Comparison of ENCODE assay signal across 24 cellular contexts in the genomic region with DNA sequence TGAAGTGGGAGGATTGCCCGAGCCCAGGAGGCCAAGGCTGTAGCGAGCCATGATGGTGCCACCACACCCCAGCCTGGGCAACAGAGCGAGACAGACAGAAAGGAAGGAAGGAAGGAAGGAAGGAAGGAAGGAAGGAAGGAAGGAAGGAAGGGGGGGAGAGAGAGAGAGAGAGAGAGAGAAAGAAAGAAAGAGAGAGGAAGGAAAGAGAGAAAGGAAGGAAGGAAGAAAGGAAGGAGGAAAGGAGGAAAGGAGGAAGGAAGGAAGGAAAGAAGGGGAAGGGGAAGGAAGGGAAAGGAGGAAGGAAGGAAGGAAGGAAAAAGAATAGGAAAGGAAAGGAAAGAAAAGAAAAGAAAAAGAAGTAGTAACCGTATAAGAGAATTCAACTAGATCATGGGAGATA. TPM values are rescaled to one million over a fixed set of nuclear protein-coding genes. Genes with fewer than 3 reads are reported as not detected.
DNase-seq lines count a peak whose midpoint lies in the region; ATAC-seq, FAIRE-seq and TF ChIP-seq lines count a peak whose summit lies in the region.
"Had no signal": no experiment of that assay in that cellular context is flagged by ENCODE, and none has a peak within 500 bp of the region (broad histone marks: within the 10 kb centered on the region; RNA-seq: fewer than 3 reads in every experiment).

No MANE protein-coding gene starts in this region.

- H3K9me3 Mint-ChIP-seq in stimulated activated memory B cell treated with anti-CD40 and anti-IgM and Interleukin-4, amounts not matched to agents 10 μg/mL and 1 μg/mL and 100 μg/mL, for 72 hours = peaks cover 5% of the 10 kb centered on the region
- H3K9me3 Mint-ChIP-seq: HFFc6 had no signal

- TF ChIP-seq EP300 in GM12878 (IDR thresholded peaks at IDR 0.05; ENCODE audit: borderline replicate concordance in 1 of 2, control insufficient read depth in 1 of 2, low read depth in 2 of 2, low read length in 2 of 2) = no peak

- H3K9me3 ChIP-seq in A673 (ENCODE audit: low read depth, low read length, poor library complexity, severe bottlenecking) (no peaks in the 10 kb centered on the region), HEK293 (ENCODE audit: control insufficient read depth, insufficient read depth, low read depth, low read length) (no peaks in the 10 kb centered on the region), GM12878 (replicated peaks; ENCODE audit: control insufficient read depth, insufficient read depth, low read length) (no peaks in the 10 kb centered on the region)
- H3K9me3 ChIP-seq: BE2C had no signal

- H3K79me2 ChIP-seq in GM12878 (ENCODE audit: control insufficient read depth, insufficient read depth, low read length) = no peaks in the 10 kb centered on the region

- no peaks in the 10 kb centered on the region for H4K20me1 ChIP-seq in GM12878 (ENCODE audit: control insufficient read depth, insufficient read depth)

- H3K9ac ChIP-seq in GM12878 (ENCODE audit: control insufficient read depth, insufficient read depth, low read length) = no peak overlapping the region
- H3K9ac ChIP-seq: GM23248 had no signal

- no peak for ATAC-seq in GM12878
- ATAC-seq in stimulated activated memory B cell treated with anti-CD40 and anti-IgM and Interleukin-4, amounts not matched to agents 10 μg/mL and 1 μg/mL and 100 μg/mL, for 72 hours = no peak

- DNase-seq in A673 (ENCODE audit: low spot score) (peak; percentile 33), GM12878 (ENCODE audit: low read depth, low spot score) (no peak), kidney tubule cell (ENCODE audit: low spot score) (no peak), NCI-H774 (lab: John Stamatoyannopoulos, UW) (no peak), NCI-H2081 (lab: John Stamatoyannopoulos, UW) (no peak)
- DNase-seq: 8988T; BE2C; C1 segment of cervical spinal cord; CD4-positive, CD25-positive, alpha-beta regulatory T cell; CD8-positive, alpha-beta memory T cell; COR-L47; DMS 273 treated with DMSO at 0.1 percent for 48 hours; GM23248; HCEC 1CT; HFFc6; IMR-90; KBM-7 had no signal

- CTCF ChIA-PET in A673 (lab: Charles Lee) = no interaction called here
- CTCF ChIA-PET in HEK293 (lab: Yijun Ruan, JAX) = interaction anchor here (0.7 kb wide), 1 partner anchor 236 kb away, joined by 3 read pairs; no protein-coding TSS in a partner anchor
- CTCF ChIA-PET in GM12878 (lab: Yijun Ruan, JAX) = interaction anchor here (1.0 kb wide), 1 partner anchor 230 kb away, joined by 3 read pairs; no protein-coding TSS in a partner anchor

- no peak for FAIRE-seq in GM12878 (lab: Jason Lieb, UNC)
- FAIRE-seq: G401.6, GM12892, GM19239, H54, HTR-8/SVneo had no signal

- peak overlapping the region; percentile 45 for H3K27ac Mint-ChIP-seq in stimulated activated memory B cell treated with anti-CD40 and anti-IgM and Interleukin-4, amounts not matched to agents 10 μg/mL and 1 μg/mL and 100 μg/mL, for 72 hours
- H3K27ac Mint-ChIP-seq: CD4-positive, CD25-positive, alpha-beta regulatory T cell; CD8-positive, alpha-beta memory T cell; HFFc6 had no signal

- 47% methylated on average over 4 of the region's 4 CpGs for WGBS in GM12878 (ENCODE audit: insufficient coverage, insufficient replicate concordance, low lambda C conversion rate, missing lambda C conversion rate)

- RAD21 ChIA-PET in GM12878 (lab: Charles Lee; ENCODE audit: unreplicated experiment) = no interaction called here

- in situ Hi-C loops in GM12878 (cut with MboI) = no loop called here

- intact Hi-C loops in A673 (cut with micrococcal nuclease; ENCODE audit: unreplicated experiment) = no loop called here
- intact Hi-C loops in GM12878 (cut with micrococcal nuclease; ENCODE audit: unreplicated experiment) = no loop called here

- POLR2A ChIA-PET in A673 (lab: Charles Lee; ENCODE audit: low non-redundant PET) (no interaction called here), HEK293 (lab: Yijun Ruan, JAX) (no interaction called here), GM12878 (lab: Charles Lee) (interaction anchor here (1.0 kb wide), 1 partner anchor 51 kb away, joined by 3 read pairs; no protein-coding TSS in a partner anchor)

- TF ChIP-seq POLR2A in GM12878 (IDR thresholded peaks at IDR 0.05; ENCODE audit: low read depth, low read length) = no peak

- no peaks in the 10 kb centered on the region for H3K4me1 ChIP-seq in A673 (ENCODE audit: insufficient read depth, low read length, poor library complexity, severe bottlenecking)
- H3K4me1 ChIP-seq in HEK293 (ENCODE audit: control insufficient read depth, insufficient read depth, low read length) = peaks cover 15% of the 10 kb centered on the region
- no peaks in the 10 kb centered on the region; the same call in 1 of the 2 replicates for H3K4me1 ChIP-seq in GM12878 (ENCODE audit: control insufficient read depth, insufficient read depth, low read length)

- SMC1A ChIA-PET in GM12878 (lab: Charles Lee; ENCODE audit: uncharacterized antibody, unreplicated experiment) = interaction anchor here (1.0 kb wide), 1 partner anchor 96 kb away, joined by 3 read pairs; no protein-coding TSS in a partner anchor

- H3K36me3 ChIP-seq in A673 (ENCODE audit: insufficient read depth, low read length, poor library complexity, severe bottlenecking) = no peaks in the 10 kb centered on the region
- H3K36me3 ChIP-seq in HEK293 (ENCODE audit: control insufficient read depth in 2 of 2, insufficient read depth in 1 of 2, low read length in 2 of 2) = no peaks in the 10 kb centered on the region
- H3K36me3 ChIP-seq in GM12878 (ENCODE audit: control insufficient read depth in 2 of 2, insufficient read depth in 2 of 2, low read length in 1 of 2) = no peaks in the 10 kb centered on the region
- H3K36me3 ChIP-seq: BE2C had no signal

- H2AFZ ChIP-seq in GM12878 (ENCODE audit: control insufficient read depth, low read depth, low read length) = no peak overlapping the region
- H2AFZ ChIP-seq: GM23248 had no signal

- no peak for TF ChIP-seq CTCF in A673 (conservative IDR thresholded peaks at IDR 0.05; ENCODE audit: low read depth, low read length)
- no peak for TF ChIP-seq CTCF in HEK293 (tag by site-specific recombination; IDR thresholded peaks at IDR 0.05)
- no peak for TF ChIP-seq CTCF in GM12878 (IDR thresholded peaks at IDR 0.05 in 2 of 3, conservative IDR thresholded peaks at IDR 0.05 in 1 of 3; ENCODE audit: control insufficient read depth in 2 of 3, extremely low read depth in 1 of 3, insufficient read depth in 1 of 3, low read depth in 3 of 3, low read length in 3 of 3)

- TF ChIP-seq RAD21 in GM12878 (IDR thresholded peaks at IDR 0.05; ENCODE audit: insufficient read depth, low read depth, low read length) = no peak

- H3K4me3 ChIP-seq in A673 (ENCODE audit: low read depth, low read length, poor library complexity, severe bottlenecking) (no peak overlapping the region), HEK293 (ENCODE audit: low read depth, low read length) (no peak overlapping the region), GM12878 (no peak overlapping the region)
- H3K4me3 ChIP-seq: GM23248 had no signal

- no peak overlapping the region for H3K4me2 ChIP-seq in GM12878 (ENCODE audit: control insufficient read depth, insufficient read depth)

- BruUV-seq in A673 (replicated peaks; lab: Mats Ljungman, UMichigan) (no TSS peak), GM12878 (replicated peaks; lab: Mats Ljungman, UMichigan) (no TSS peak)

- no peaks in the 10 kb centered on the region for H3K4me1 Mint-ChIP-seq in stimulated activated memory B cell treated with anti-CD40 and anti-IgM and Interleukin-4, amounts not matched to agents 10 μg/mL and 1 μg/mL and 100 μg/mL, for 72 hours
- H3K4me1 Mint-ChIP-seq: CD4-positive, CD25-positive, alpha-beta regulatory T cell; CD8-positive, alpha-beta memory T cell had no signal

- H3K36me3 Mint-ChIP-seq in stimulated activated memory B cell treated with anti-CD40 and anti-IgM and Interleukin-4, amounts not matched to agents 10 μg/mL and 1 μg/mL and 100 μg/mL, for 72 hours = no peaks in the 10 kb centered on the region
- H3K36me3 Mint-ChIP-seq: CD4-positive, CD25-positive, alpha-beta regulatory T cell; CD8-positive, alpha-beta memory T cell had no signal

- H3K27ac ChIP-seq in A673 (ENCODE audit: low read depth, low read length, poor library complexity, severe bottlenecking) (no peak overlapping the region), HEK293 (ENCODE audit: extremely low read depth, low read depth, low read length) (no peak overlapping the region), GM12878 (ENCODE audit: control insufficient read depth, insufficient read depth) (no peak overlapping the region)
- H3K27ac ChIP-seq: GM23248 had no signal

- no peaks in the 10 kb centered on the region for H3K27me3 ChIP-seq in A673 (replicated peaks; ENCODE audit: insufficient read depth, low read depth, low read length, poor library complexity)
- no peaks in the 10 kb centered on the region for H3K27me3 ChIP-seq in GM12878 (replicated peaks in 1 of 2; ENCODE audit: control insufficient read depth in 2 of 2, insufficient read depth in 2 of 2, low read length in 1 of 2)
- H3K27me3 ChIP-seq: BE2C had no signal

- H3K27me3 Mint-ChIP-seq in stimulated activated memory B cell treated with anti-CD40 and anti-IgM and Interleukin-4, amounts not matched to agents 10 μg/mL and 1 μg/mL and 100 μg/mL, for 72 hours = no peaks in the 10 kb centered on the region

- H3K4me3 Mint-ChIP-seq in stimulated activated memory B cell treated with anti-CD40 and anti-IgM and Interleukin-4, amounts not matched to agents 10 μg/mL and 1 μg/mL and 100 μg/mL, for 72 hours = no peak overlapping the region
- H3K4me3 Mint-ChIP-seq: CD4-positive, CD25-positive, alpha-beta regulatory T cell; CD8-positive, alpha-beta memory T cell; HFFc6 had no signal

TF ChIP-seq in HEK293, 187 proteins besides CTCF, POLR2A, EP300 and RAD21 (continues in another document):
- peak; percentile 60; the same call in 1 of the 2 replicates for TF ChIP-seq ZNF548 (tag by site-specific recombination; IDR thresholded peaks at IDR 0.05)

TF ChIP-seq in GM12878, 131 proteins besides CTCF, POLR2A, EP300 and RAD21 (continues in another document):
- TF ChIP-seq YBX1 (IDR thresholded peaks at IDR 0.05) = 0 out of 2 replicates have a peak, but pooled peaks have one; percentile 37

RNA-seq across cellular contexts. Expression of a gene that starts 20.8 kb away (rescaled TPM):
- 6.2 and 7.3 TPM in 2 replicates for total RNA-seq in A673 (2021)
- 67.2 and 79.0 TPM in 2 replicates for total RNA-seq in GM12878 (2013; cell fraction: nucleolus; rRNA removed)
- total RNA-seq in GM12878 (2014; rRNA removed) = 15.1 and 15.5 TPM in 2 replicates
- total RNA-seq in GM12878 (2014; rRNA removed; fragmentation: Illumina TruSeq; extraction: Trizol) = 14.1 and 14.3 TPM in 2 replicates
- total RNA-seq in GM12878 (2021) = 18.9 and 21.8 TPM in 2 replicates
- polyA plus RNA-seq in GM12878 (2011; ENCODE audit: low read depth) = 13.4 TPM
- 11.2 and 14.2 TPM in 2 replicates for polyA plus RNA-seq in GM12878 (2011; rRNA removed)
- 9.4 and 10.7 TPM in 2 replicates for polyA plus RNA-seq in GM12878 (2011; cell fraction: cytosol; rRNA removed)
- polyA plus RNA-seq in GM12878 (2011; cell fraction: nucleus; rRNA removed) = 11.3 and 16.0 TPM in 2 replicates
- polyA plus RNA-seq in GM12878 (2012) = 16.1 and 17.3 TPM in 2 replicates
- polyA plus RNA-seq in GM12878 (2014; fragmentation: Illumina TruSeq; extraction: Trizol) = 14.6 and 17.1 TPM in 2 replicates
- polyA plus RNA-seq in GM12878 (2014; fragmentation: Nextera tagmentation; extraction: Ambion mirVana) = 1 to 10 TPM; 4.1 to 4.5 TPM
- 10.8 and 13.7 TPM in 2 replicates for polyA plus RNA-seq in GM12878 (2014; rRNA removed)
- 1 to 10 TPM; 5.6 to 7.0 TPM for polyA plus RNA-seq in GM12878 (2016; fragmentation: Nextera tagmentation; extraction: Ambion mirVana)
- 22.4 and 25.5 TPM in 2 replicates for polyA minus RNA-seq in GM12878 (2011; rRNA and poly(A)+ RNA removed)
- polyA minus RNA-seq in GM12878 (2011; cell fraction: cytosol; rRNA and poly(A)+ RNA removed) = 11.3 and 12.8 TPM in 2 replicates
- 19.9 and 41.5 TPM in 2 replicates for polyA minus RNA-seq in GM12878 (2011; cell fraction: nucleus; rRNA and poly(A)+ RNA removed)
